ENCODE assay signal across 9 cellular contexts in genomic region chr14:61034416-61035100, GRCh38. TPM values are rescaled to one million over a fixed set of nuclear protein-coding genes. Genes with fewer than 3 reads are reported as not detected.
A peak's percentile ranks its signal among the peaks of the same experiment; 100 is the strongest.
DNase-seq lines count a peak whose midpoint lies in the region; ATAC-seq, FAIRE-seq and TF ChIP-seq lines count a peak whose summit lies in the region.
"Had no signal": no experiment of that assay in that cellular context is flagged by ENCODE, and none has a peak within 500 bp of the region (broad histone marks: within the 10 kb centered on the region; RNA-seq: fewer than 3 reads in every experiment).

No MANE protein-coding gene starts in this region.

- CTCF ChIA-PET in GM12878 (lab: Yijun Ruan, JAX) (interaction anchor here (0.6 to 1.7 kb wide), 9 partner anchors 8 to 685 kb away, joined by 3 to 10 read pairs (median 3); no protein-coding TSS in a partner anchor), HepG2 (lab: Yijun Ruan, JAX; ENCODE audit: low intra/inter-chr PET ratio, low total read pairs) (no interaction called here)

- H3K4me3 ChIP-seq in GM12878 (peak overlapping the region; percentile 25; the same call in 1 of the 2 replicates), HepG2 (replicated peaks in 1 of 3; ENCODE audit: insufficient read depth in 1 of 3, low read depth in 2 of 3, low read length in 3 of 3) (no peak overlapping the region)
- H3K4me3 ChIP-seq: body of pancreas had no signal

- H3K36me3 ChIP-seq in GM12878 (ENCODE audit: control insufficient read depth in 2 of 2, insufficient read depth in 2 of 2, low read length in 1 of 2) = no peaks in the 10 kb centered on the region
- no peaks in the 10 kb centered on the region for H3K36me3 ChIP-seq in HepG2 (replicated peaks in 1 of 2; ENCODE audit: control insufficient read depth in 1 of 2, insufficient read depth in 2 of 2, low read length in 2 of 2)

- H3K4me2 ChIP-seq in GM12878 (ENCODE audit: control insufficient read depth, insufficient read depth) (peak overlapping the region; percentile 86), HepG2 (ENCODE audit: low read depth, low read length) (no peak overlapping the region)

- peak; percentile 74 for DNase-seq in LHCN-M2 (ENCODE audit: low read depth)
- DNase-seq in GM12878 (ENCODE audit: low read depth, low spot score) = peak; percentile 48
- no peak for DNase-seq in SW 1271 (lab: John Stamatoyannopoulos, UW)
- no peak for DNase-seq in CD14-positive monocyte (ENCODE audit: low spot score)
- DNase-seq in NCI-H774 (lab: John Stamatoyannopoulos, UW) = no peak
- no peak for DNase-seq in HepG2 (ENCODE audit: low spot score)

- BruUV-seq in GM12878 (replicated peaks; lab: Mats Ljungman, UMichigan) = no TSS peak
- BruUV-seq in HepG2 (replicated peaks; lab: Mats Ljungman, UMichigan) = no TSS peak

- no peaks in the 10 kb centered on the region for H4K20me1 ChIP-seq in GM12878 (ENCODE audit: control insufficient read depth, insufficient read depth)
- H4K20me1 ChIP-seq in HepG2 (ENCODE audit: insufficient read depth, low read length) = no peaks in the 10 kb centered on the region

- peaks cover 11% of the 10 kb centered on the region for H3K4me1 Mint-ChIP-seq in CD14-positive monocyte

- SMC1A ChIA-PET in GM12878 (lab: Charles Lee; ENCODE audit: uncharacterized antibody, unreplicated experiment) = interaction anchor here (0.9 to 1.7 kb wide), 6 partner anchors 9 to 217 kb away, joined by 3 to 4 read pairs (median 3); no protein-coding TSS in a partner anchor

- H3K9me3 ChIP-seq in GM12878 (replicated peaks; ENCODE audit: control insufficient read depth, insufficient read depth, low read length) (no peaks in the 10 kb centered on the region), HepG2 (ENCODE audit: low read length) (no peaks in the 10 kb centered on the region)
- H3K9me3 ChIP-seq: body of pancreas had no signal

- peak overlapping the region; percentile 88 for H2AFZ ChIP-seq in GM12878 (ENCODE audit: control insufficient read depth, low read depth, low read length)
- H2AFZ ChIP-seq in HepG2 (ENCODE audit: low read length) = no peak overlapping the region

- TF ChIP-seq CTCF in GM12878 (IDR thresholded peaks at IDR 0.05 in 2 of 3, conservative IDR thresholded peaks at IDR 0.05 in 1 of 3; ENCODE audit: control insufficient read depth in 2 of 3, extremely low read depth in 1 of 3, insufficient read depth in 1 of 3, low read depth in 3 of 3, low read length in 3 of 3) = no peak
- no peak for TF ChIP-seq CTCF in CD14-positive monocyte (IDR thresholded peaks at IDR 0.05)
- TF ChIP-seq CTCF in HepG2 (CRISPR knock-in tag; IDR thresholded peaks at IDR 0.05) = no peak

- TF ChIP-seq RAD21 in GM12878 (IDR thresholded peaks at IDR 0.05; ENCODE audit: insufficient read depth, low read depth, low read length) (no peak), HepG2 (CRISPR knock-in tag; IDR thresholded peaks at IDR 0.05) (no peak)

- H3K27ac ChIP-seq in GM12878 (ENCODE audit: control insufficient read depth, insufficient read depth) (peak overlapping the region; percentile 59), HepG2 (ENCODE audit: extremely low read length, insufficient read depth, low read length) (no peak overlapping the region)
- H3K27ac ChIP-seq: body of pancreas had no signal

- no peaks in the 10 kb centered on the region for H3K27me3 Mint-ChIP-seq in CD14-positive monocyte (ENCODE audit: low read depth in 3 of 3)

- TF ChIP-seq EP300 in GM12878 (IDR thresholded peaks at IDR 0.05; ENCODE audit: borderline replicate concordance in 1 of 2, control insufficient read depth in 1 of 2, low read depth in 2 of 2, low read length in 2 of 2) (no peak), HepG2 (IDR thresholded peaks at IDR 0.05; ENCODE audit: low read depth in 2 of 2, low read length in 2 of 2) (no peak), HepG2 (CRISPR knock-in tag; IDR thresholded peaks at IDR 0.05; ENCODE audit: borderline replicate concordance) (no peak)

- H3K9ac ChIP-seq in GM12878 (ENCODE audit: control insufficient read depth, insufficient read depth, low read length) (no peak overlapping the region), HepG2 (ENCODE audit: insufficient read depth, low read depth, low read length) (no peak overlapping the region)

- POLR2A ChIA-PET in GM12878 (lab: Charles Lee) = no interaction called here
- POLR2A ChIA-PET in HepG2 (lab: Yijun Ruan, JAX) = no interaction called here

- RAD21 ChIA-PET in GM12878 (lab: Charles Lee; ENCODE audit: unreplicated experiment) = interaction anchor here (1.0 to 1.1 kb wide), 2 partner anchors 46 to 410 kb away, joined by 5 read pairs; no protein-coding TSS in a partner anchor

- no peaks in the 10 kb centered on the region for H3K9me3 Mint-ChIP-seq in CD14-positive monocyte

- ATAC-seq in GM18508 (IDR thresholded peaks at IDR 0.05; ENCODE audit: insufficient read depth, unreplicated experiment) (peak; percentile 84), GM21786 (IDR thresholded peaks at IDR 0.05; ENCODE audit: unreplicated experiment) (peak; percentile 89), GM12878 (peak; percentile 85), HepG2 (no peak)
- ATAC-seq: body of pancreas had no signal

- no peak overlapping the region for H3K4me3 Mint-ChIP-seq in CD14-positive monocyte

- intact Hi-C loops in GM12878 (cut with micrococcal nuclease; ENCODE audit: unreplicated experiment) (no loop called here), CD14-positive monocyte (cut with micrococcal nuclease) (loop anchor here in 1 of 2 donors (10.0 kb wide), 1 partner anchor 380 kb away; no protein-coding TSS in a partner anchor), HepG2 (cut with micrococcal nuclease; ENCODE audit: unreplicated experiment) (no loop called here)

- WGBS in GM12878 (ENCODE audit: insufficient coverage, insufficient replicate concordance, low lambda C conversion rate, missing lambda C conversion rate) = 72% methylated on average over 4 of the region's 4 CpGs
- WGBS in HepG2 (ENCODE audit: low lambda C conversion rate) = 89% methylated on average over 4 of the region's 4 CpGs

- no peaks in the 10 kb centered on the region for H3K79me2 ChIP-seq in GM12878 (ENCODE audit: control insufficient read depth, insufficient read depth, low read length)
- no peaks in the 10 kb centered on the region for H3K79me2 ChIP-seq in HepG2 (ENCODE audit: insufficient read depth, low read length)

- H3K27ac Mint-ChIP-seq in CD14-positive monocyte = peak overlapping the region in 2 of 7 donors; percentile 5 to 10

- no peak for TF ChIP-seq POLR2A in GM12878 (IDR thresholded peaks at IDR 0.05; ENCODE audit: low read depth, low read length)
- no peak for TF ChIP-seq POLR2A in HepG2 (IDR thresholded peaks at IDR 0.05; ENCODE audit: insufficient read depth in 1 of 2, low read depth in 2 of 2, low read length in 2 of 2)

- in situ Hi-C loops in GM12878 (cut with MboI) (no loop called here), HepG2 (cut with HindIII; ENCODE audit: extremely low pct_ligation_motif_present, low pct_unique_long_range_greater_than_20kb) (loop anchor here (25.0 kb wide), 1 partner anchor 153 kb away; no protein-coding TSS in a partner anchor)

- H3K27me3 ChIP-seq in GM12878 (replicated peaks in 1 of 2; ENCODE audit: control insufficient read depth in 2 of 2, insufficient read depth in 2 of 2, low read length in 1 of 2) = no peaks in the 10 kb centered on the region
- no peaks in the 10 kb centered on the region for H3K27me3 ChIP-seq in HepG2 (ENCODE audit: control insufficient read depth in 1 of 2, insufficient read depth in 2 of 2, low read length in 2 of 2)
- H3K27me3 ChIP-seq: body of pancreas had no signal

- FAIRE-seq in GM12878 (lab: Jason Lieb, UNC) (peak; percentile 61), HepG2 (lab: Jason Lieb, UNC) (no peak)

- peaks cover 2 to 5% of the 10 kb centered on the region in 2 donors for H3K36me3 Mint-ChIP-seq in CD14-positive monocyte

- H3K4me1 ChIP-seq in GM12878 (ENCODE audit: control insufficient read depth, insufficient read depth, low read length) (peaks cover 6% of the 10 kb centered on the region), HepG2 (ENCODE audit: insufficient read depth, low read length) (no peaks in the 10 kb centered on the region)
- H3K4me1 ChIP-seq: body of pancreas had no signal

RNA-seq across cellular contexts. Expression of gene SLC38A6, which starts 53.5 kb away (rescaled TPM):
- total RNA-seq in LHCN-M2 (2014; rRNA removed) (40.3 and 52.4 TPM in 2 replicates), GM12878 (2014; rRNA removed) (4.3 and 5.1 TPM in 2 replicates), GM12878 (2014; rRNA removed; fragmentation: Illumina TruSeq; extraction: Trizol) (5.0 and 5.5 TPM in 2 replicates), GM12878 (2021) (3.6 and 4.5 TPM in 2 replicates), HepG2 (2016; rRNA removed; fragmentation: Illumina TruSeq; extraction: Trizol) (12.4 and 22.1 TPM in 2 replicates)
- 22.7 TPM for polyA plus RNA-seq in LHCN-M2 (2012)
- 72.2 and 76.0 TPM in 2 replicates for total RNA-seq in GM12878 (2013; cell fraction: nucleolus; rRNA removed)
- polyA plus RNA-seq in GM12878 (2011; ENCODE audit: low read depth) = 1.6 TPM
- polyA plus RNA-seq in GM12878 (2011; rRNA removed) (7.0 and 12.4 TPM in 2 replicates), GM12878 (2014; fragmentation: Illumina TruSeq; extraction: Trizol) (2.6 and 4.5 TPM in 2 replicates), GM12878 (2014; fragmentation: Nextera tagmentation; extraction: Ambion mirVana) (1 to 10 TPM; 2.9 TPM), GM12878 (2014; rRNA removed) (2.0 and 4.2 TPM in 2 replicates), GM12878 (2016; fragmentation: Nextera tagmentation; extraction: Ambion mirVana) (1 to 10 TPM; 3.7 to 4.9 TPM), CD14-positive monocyte (10 to 100 TPM; 14.0 to 15.9 TPM), HepG2 (2011; rRNA removed) (5.6 and 6.9 TPM in 2 replicates)
- polyA plus RNA-seq in GM12878 (2011; cell fraction: cytosol; rRNA removed) = 2.1 and 2.4 TPM in 2 replicates
- 9.0 and 11.6 TPM in 2 replicates for polyA plus RNA-seq in GM12878 (2011; cell fraction: nucleus; rRNA removed)
- 2.7 and 2.8 TPM in 2 replicates for polyA plus RNA-seq in GM12878 (2012)
- 6.4 and 7.9 TPM in 2 replicates for polyA minus RNA-seq in GM12878 (2011; rRNA and poly(A)+ RNA removed)
- polyA minus RNA-seq in GM12878 (2011; cell fraction: cytosol; rRNA and poly(A)+ RNA removed) = 1.9 TPM in 1 of 2 replicates, not detected in the other
- polyA minus RNA-seq in GM12878 (2011; cell fraction: nucleus; rRNA and poly(A)+ RNA removed) = 15.6 and 24.6 TPM in 2 replicates
- 9.6 and 11.5 TPM in 2 replicates for total RNA-seq in HepG2 (2016; cell fraction: cytosol; rRNA removed; fragmentation: Illumina TruSeq; extraction: Trizol; ENCODE audit: low read depth)
- 13.5 and 21.9 TPM in 2 replicates for total RNA-seq in HepG2 (2016; cell fraction: insoluble cytoplasmic fraction; rRNA removed; fragmentation: Illumina TruSeq; extraction: Trizol)
- 11.4 and 11.5 TPM in 2 replicates for total RNA-seq in HepG2 (2016; cell fraction: membrane; rRNA removed; fragmentation: Illumina TruSeq; extraction: Trizol)
- total RNA-seq in HepG2 (2016; cell fraction: nucleus; rRNA removed; fragmentation: Illumina TruSeq; extraction: Trizol) = 65.0 and 69.3 TPM in 2 replicates
- polyA plus RNA-seq in HepG2 (2011; cell fraction: cytosol; rRNA removed) = 4.1 and 4.9 TPM in 2 replicates
- polyA plus RNA-seq in HepG2 (2011; cell fraction: nucleus; rRNA removed) = 5.6 and 7.7 TPM in 2 replicates
- 6.5 and 6.8 TPM in 2 replicates for polyA plus RNA-seq in HepG2 (2012)
- 4.5 and 7.6 TPM in 2 replicates for polyA plus RNA-seq in HepG2 (2016; cell fraction: cytosol; fragmentation: Illumina TruSeq; extraction: Trizol; ENCODE audit: low read depth)
- polyA plus RNA-seq in HepG2 (2016; cell fraction: insoluble cytoplasmic fraction; fragmentation: Illumina TruSeq; extraction: Trizol; ENCODE audit: low read depth) = 14.9 and 15.7 TPM in 2 replicates
- polyA plus RNA-seq in HepG2 (2016; cell fraction: membrane; fragmentation: Illumina TruSeq; extraction: Trizol; ENCODE audit: low read depth) = 9.2 and 10.6 TPM in 2 replicates
- polyA plus RNA-seq in HepG2 (2016; cell fraction: nucleus; fragmentation: Illumina TruSeq; extraction: Trizol; ENCODE audit: insufficient read depth, low read depth) = 29.4 and 31.5 TPM in 2 replicates
- 13.5 and 16.6 TPM in 2 replicates for polyA minus RNA-seq in HepG2 (2011; rRNA and poly(A)+ RNA removed; ENCODE audit: low replicate concordance)
- 2.1 and 4.6 TPM in 2 replicates for polyA minus RNA-seq in HepG2 (2011; cell fraction: cytosol; rRNA and poly(A)+ RNA removed)
- 34.6 and 50.2 TPM in 2 replicates for polyA minus RNA-seq in HepG2 (2011; cell fraction: nucleus; rRNA and poly(A)+ RNA removed)

RNA-seq across cellular contexts. Expression of gene TRMT5, which starts 53.7 kb away (rescaled TPM):
- total RNA-seq in LHCN-M2 (2014; rRNA removed) (16.2 and 22.0 TPM in 2 replicates), GM12878 (2014; rRNA removed) (6.9 and 7.0 TPM in 2 replicates), GM12878 (2014; rRNA removed; fragmentation: Illumina TruSeq; extraction: Trizol) (8.9 and 9.9 TPM in 2 replicates), GM12878 (2021) (12.7 and 13.6 TPM in 2 replicates), HepG2 (2016; rRNA removed; fragmentation: Illumina TruSeq; extraction: Trizol) (16.0 and 26.0 TPM in 2 replicates)
- 5.6 TPM for polyA plus RNA-seq in LHCN-M2 (2012)
- 19.3 and 21.6 TPM in 2 replicates for total RNA-seq in GM12878 (2013; cell fraction: nucleolus; rRNA removed)
- polyA plus RNA-seq in GM12878 (2011; ENCODE audit: low read depth) = 3.3 TPM
- polyA plus RNA-seq in GM12878 (2011; rRNA removed) (7.7 and 9.8 TPM in 2 replicates), GM12878 (2014; fragmentation: Illumina TruSeq; extraction: Trizol) (11.9 and 13.9 TPM in 2 replicates), GM12878 (2014; fragmentation: Nextera tagmentation; extraction: Ambion mirVana) (10 to 100 TPM in 1 of 2 experiments, 1 to 10 TPM in 1; 6.6 to 13.1 TPM), GM12878 (2014; rRNA removed) (7.7 TPM in 2 replicates), GM12878 (2016; fragmentation: Nextera tagmentation; extraction: Ambion mirVana) (10 to 100 TPM in 1 of 2 experiments, 1 to 10 TPM in 1; 9.8 to 10.3 TPM), CD14-positive monocyte (1 to 10 TPM; 1.9 to 2.8 TPM), HepG2 (2011; rRNA removed) (3.1 and 3.6 TPM in 2 replicates)
- 2.9 and 3.2 TPM in 2 replicates for polyA plus RNA-seq in GM12878 (2011; cell fraction: cytosol; rRNA removed)
- polyA plus RNA-seq in GM12878 (2011; cell fraction: nucleus; rRNA removed) = 5.7 and 6.3 TPM in 2 replicates
- 5.5 and 5.8 TPM in 2 replicates for polyA plus RNA-seq in GM12878 (2012)
- polyA minus RNA-seq in GM12878 (2011; rRNA and poly(A)+ RNA removed) = 4.5 and 6.0 TPM in 2 replicates
- polyA minus RNA-seq in GM12878 (2011; cell fraction: cytosol; rRNA and poly(A)+ RNA removed) = 1.8 and 2.8 TPM in 2 replicates
- 8.7 and 12.2 TPM in 2 replicates for polyA minus RNA-seq in GM12878 (2011; cell fraction: nucleus; rRNA and poly(A)+ RNA removed)
- total RNA-seq in HepG2 (2016; cell fraction: cytosol; rRNA removed; fragmentation: Illumina TruSeq; extraction: Trizol; ENCODE audit: low read depth) = 1.3 and 3.1 TPM in 2 replicates
- 15.0 and 24.2 TPM in 2 replicates for total RNA-seq in HepG2 (2016; cell fraction: insoluble cytoplasmic fraction; rRNA removed; fragmentation: Illumina TruSeq; extraction: Trizol)
- total RNA-seq in HepG2 (2016; cell fraction: membrane; rRNA removed; fragmentation: Illumina TruSeq; extraction: Trizol) = 6.7 and 7.3 TPM in 2 replicates
- total RNA-seq in HepG2 (2016; cell fraction: nucleus; rRNA removed; fragmentation: Illumina TruSeq; extraction: Trizol) = 13.9 and 16.9 TPM in 2 replicates
- polyA plus RNA-seq in HepG2 (2011; cell fraction: cytosol; rRNA removed) = 1.1 and 2.0 TPM in 2 replicates
- polyA plus RNA-seq in HepG2 (2011; cell fraction: nucleus; rRNA removed) = 1.5 and 2.7 TPM in 2 replicates
- 4.0 and 8.5 TPM in 2 replicates for polyA plus RNA-seq in HepG2 (2012)
- 0.78 and 0.84 TPM in 2 replicates for polyA plus RNA-seq in HepG2 (2016; cell fraction: cytosol; fragmentation: Illumina TruSeq; extraction: Trizol; ENCODE audit: low read depth)
- 16.4 and 17.2 TPM in 2 replicates for polyA plus RNA-seq in HepG2 (2016; cell fraction: insoluble cytoplasmic fraction; fragmentation: Illumina TruSeq; extraction: Trizol; ENCODE audit: low read depth)
- polyA plus RNA-seq in HepG2 (2016; cell fraction: membrane; fragmentation: Illumina TruSeq; extraction: Trizol; ENCODE audit: low read depth) = 1.7 and 2.0 TPM in 2 replicates
- 12.2 and 12.8 TPM in 2 replicates for polyA plus RNA-seq in HepG2 (2016; cell fraction: nucleus; fragmentation: Illumina TruSeq; extraction: Trizol; ENCODE audit: insufficient read depth, low read depth)
- 1.0 and 4.4 TPM in 2 replicates for polyA minus RNA-seq in HepG2 (2011; rRNA and poly(A)+ RNA removed; ENCODE audit: low replicate concordance)
- 1.4 and 4.2 TPM in 2 replicates for polyA minus RNA-seq in HepG2 (2011; cell fraction: cytosol; rRNA and poly(A)+ RNA removed)
- 5.6 and 10.4 TPM in 2 replicates for polyA minus RNA-seq in HepG2 (2011; cell fraction: nucleus; rRNA and poly(A)+ RNA removed)

Comparison
In these comparisons a context has a peak if more than half of its experiments do, and no peak if none do; other contexts are left out.
1. DNase-seq: peak in LHCN-M2 (single experiment) and GM12878 (single experiment); none in SW 1271 (0 of 2), CD14-positive monocyte (single experiment), NCI-H774 (single experiment) and HepG2 (single experiment).